2 cellular contexts compared by ENCODE assay signal in the genomic region with DNA sequence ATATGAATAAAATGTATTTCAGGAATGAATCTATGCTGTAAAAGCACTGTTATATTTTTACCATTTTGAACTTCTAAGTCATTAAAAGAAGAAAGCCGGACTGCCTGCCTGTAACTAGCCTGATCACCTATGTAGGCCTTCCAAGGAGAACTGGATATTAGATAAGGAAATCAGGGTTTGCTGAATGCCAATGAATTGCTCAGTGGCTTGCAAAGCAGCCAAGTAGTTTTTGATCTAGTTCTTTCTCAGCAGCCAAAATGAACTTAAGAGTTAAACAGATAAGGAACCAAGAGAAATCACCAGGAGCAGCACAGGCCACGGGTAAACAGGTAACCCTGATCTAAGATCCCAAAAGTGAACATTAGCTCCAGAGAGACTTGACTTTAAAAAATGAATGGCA.
TF ChIP-seq lines count a peak whose summit lies in the region.

No MANE protein-coding gene starts in this region.

TF ChIP-seq in SK-N-SH, 30 proteins besides CTCF, POLR2A, EP300 and RAD21 (continued from another document):
- TF ChIP-seq, protein P1, sequence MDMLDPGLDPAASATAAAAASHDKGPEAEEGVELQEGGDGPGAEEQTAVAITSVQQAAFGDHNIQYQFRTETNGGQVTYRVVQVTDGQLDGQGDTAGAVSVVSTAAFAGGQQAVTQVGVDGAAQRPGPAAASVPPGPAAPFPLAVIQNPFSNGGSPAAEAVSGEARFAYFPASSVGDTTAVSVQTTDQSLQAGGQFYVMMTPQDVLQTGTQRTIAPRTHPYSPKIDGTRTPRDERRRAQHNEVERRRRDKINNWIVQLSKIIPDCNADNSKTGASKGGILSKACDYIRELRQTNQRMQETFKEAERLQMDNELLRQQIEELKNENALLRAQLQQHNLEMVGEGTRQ (IDR thresholded peaks at IDR 0.05; ENCODE audit: borderline replicate concordance, low read depth, low read length): no peak
- TF ChIP-seq SIN3A (IDR thresholded peaks at IDR 0.05; ENCODE audit: borderline replicate concordance, low read depth, low read length) (no peak), RFX5 (IDR thresholded peaks at IDR 0.05; ENCODE audit: low read length) (no peak), JUND (IDR thresholded peaks at IDR 0.05) (no peak), POLR2AphosphoS5 (IDR thresholded peaks at IDR 0.05; ENCODE audit: low read depth, low read length) (no peak), GATA2 (CRISPR knock-in tag; IDR thresholded peaks at IDR 0.05) (no peak), MXI1 (IDR thresholded peaks at IDR 0.05; ENCODE audit: low read depth, low read length) (no peak), SMC3 (IDR thresholded peaks at IDR 0.05; ENCODE audit: low read depth, low read length) (no peak), TAF1 (IDR thresholded peaks at IDR 0.05; ENCODE audit: borderline replicate concordance, low read depth, low read length) (no peak), ELF1 (IDR thresholded peaks at IDR 0.05) (no peak), RXRA (IDR thresholded peaks at IDR 0.05; ENCODE audit: borderline replicate concordance, low read depth) (no peak), YY1 (IDR thresholded peaks at IDR 0.05; ENCODE audit: low read depth) (no peak), FOXM1 (IDR thresholded peaks at IDR 0.05; ENCODE audit: low read depth) (no peak), RCOR1 (IDR thresholded peaks at IDR 0.05; ENCODE audit: low read length) (no peak), GABPA (IDR thresholded peaks at IDR 0.05; ENCODE audit: low read depth) (no peak)
- TF ChIP-seq, protein P2, sequence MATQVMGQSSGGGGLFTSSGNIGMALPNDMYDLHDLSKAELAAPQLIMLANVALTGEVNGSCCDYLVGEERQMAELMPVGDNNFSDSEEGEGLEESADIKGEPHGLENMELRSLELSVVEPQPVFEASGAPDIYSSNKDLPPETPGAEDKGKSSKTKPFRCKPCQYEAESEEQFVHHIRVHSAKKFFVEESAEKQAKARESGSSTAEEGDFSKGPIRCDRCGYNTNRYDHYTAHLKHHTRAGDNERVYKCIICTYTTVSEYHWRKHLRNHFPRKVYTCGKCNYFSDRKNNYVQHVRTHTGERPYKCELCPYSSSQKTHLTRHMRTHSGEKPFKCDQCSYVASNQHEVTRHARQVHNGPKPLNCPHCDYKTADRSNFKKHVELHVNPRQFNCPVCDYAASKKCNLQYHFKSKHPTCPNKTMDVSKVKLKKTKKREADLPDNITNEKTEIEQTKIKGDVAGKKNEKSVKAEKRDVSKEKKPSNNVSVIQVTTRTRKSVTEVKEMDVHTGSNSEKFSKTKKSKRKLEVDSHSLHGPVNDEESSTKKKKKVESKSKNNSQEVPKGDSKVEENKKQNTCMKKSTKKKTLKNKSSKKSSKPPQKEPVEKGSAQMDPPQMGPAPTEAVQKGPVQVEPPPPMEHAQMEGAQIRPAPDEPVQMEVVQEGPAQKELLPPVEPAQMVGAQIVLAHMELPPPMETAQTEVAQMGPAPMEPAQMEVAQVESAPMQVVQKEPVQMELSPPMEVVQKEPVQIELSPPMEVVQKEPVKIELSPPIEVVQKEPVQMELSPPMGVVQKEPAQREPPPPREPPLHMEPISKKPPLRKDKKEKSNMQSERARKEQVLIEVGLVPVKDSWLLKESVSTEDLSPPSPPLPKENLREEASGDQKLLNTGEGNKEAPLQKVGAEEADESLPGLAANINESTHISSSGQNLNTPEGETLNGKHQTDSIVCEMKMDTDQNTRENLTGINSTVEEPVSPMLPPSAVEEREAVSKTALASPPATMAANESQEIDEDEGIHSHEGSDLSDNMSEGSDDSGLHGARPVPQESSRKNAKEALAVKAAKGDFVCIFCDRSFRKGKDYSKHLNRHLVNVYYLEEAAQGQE (IDR thresholded peaks at IDR 0.05; ENCODE audit: low read depth, low read length): no peak
- TF ChIP-seq, protein P3, sequence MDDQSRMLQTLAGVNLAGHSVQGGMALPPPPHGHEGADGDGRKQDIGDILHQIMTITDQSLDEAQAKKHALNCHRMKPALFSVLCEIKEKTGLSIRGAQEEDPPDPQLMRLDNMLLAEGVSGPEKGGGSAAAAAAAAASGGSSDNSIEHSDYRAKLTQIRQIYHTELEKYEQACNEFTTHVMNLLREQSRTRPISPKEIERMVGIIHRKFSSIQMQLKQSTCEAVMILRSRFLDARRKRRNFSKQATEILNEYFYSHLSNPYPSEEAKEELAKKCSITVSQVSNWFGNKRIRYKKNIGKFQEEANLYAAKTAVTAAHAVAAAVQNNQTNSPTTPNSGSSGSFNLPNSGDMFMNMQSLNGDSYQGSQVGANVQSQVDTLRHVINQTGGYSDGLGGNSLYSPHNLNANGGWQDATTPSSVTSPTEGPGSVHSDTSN (IDR thresholded peaks at IDR 0.05): no peak
- TF ChIP-seq, protein P4, sequence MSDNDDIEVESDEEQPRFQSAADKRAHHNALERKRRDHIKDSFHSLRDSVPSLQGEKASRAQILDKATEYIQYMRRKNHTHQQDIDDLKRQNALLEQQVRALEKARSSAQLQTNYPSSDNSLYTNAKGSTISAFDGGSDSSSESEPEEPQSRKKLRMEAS (IDR thresholded peaks at IDR 0.05; ENCODE audit: low read depth): no peak
- TF ChIP-seq, protein P5, sequence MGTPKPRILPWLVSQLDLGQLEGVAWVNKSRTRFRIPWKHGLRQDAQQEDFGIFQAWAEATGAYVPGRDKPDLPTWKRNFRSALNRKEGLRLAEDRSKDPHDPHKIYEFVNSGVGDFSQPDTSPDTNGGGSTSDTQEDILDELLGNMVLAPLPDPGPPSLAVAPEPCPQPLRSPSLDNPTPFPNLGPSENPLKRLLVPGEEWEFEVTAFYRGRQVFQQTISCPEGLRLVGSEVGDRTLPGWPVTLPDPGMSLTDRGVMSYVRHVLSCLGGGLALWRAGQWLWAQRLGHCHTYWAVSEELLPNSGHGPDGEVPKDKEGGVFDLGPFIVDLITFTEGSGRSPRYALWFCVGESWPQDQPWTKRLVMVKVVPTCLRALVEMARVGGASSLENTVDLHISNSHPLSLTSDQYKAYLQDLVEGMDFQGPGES (IDR thresholded peaks at IDR 0.05; ENCODE audit: low read depth, low read length): no peak

TF ChIP-seq in SK-N-SH treated with all-trans-retinoic acid at 6 μM for 48 hours, 23 proteins besides CTCF, POLR2A, EP300 and RAD21 (continued from another document):
- TF ChIP-seq ZNF70 (CRISPR knock-in tag; IDR thresholded peaks at IDR 0.05) (no peak), ZFP30 (CRISPR knock-in tag; IDR thresholded peaks at IDR 0.05) (no peak), GLIS3 (CRISPR knock-in tag; IDR thresholded peaks at IDR 0.05) (no peak), ZNF8 (CRISPR knock-in tag; IDR thresholded peaks at IDR 0.05) (no peak), SNAI2 (CRISPR knock-in tag; IDR thresholded peaks at IDR 0.05) (no peak), TCF4 (CRISPR knock-in tag; IDR thresholded peaks at IDR 0.05; ENCODE audit: borderline replicate concordance) (no peak), CSDC2 (CRISPR knock-in tag; IDR thresholded peaks at IDR 0.05) (no peak), RARB (CRISPR knock-in tag; IDR thresholded peaks at IDR 0.05) (no peak), TOX (CRISPR knock-in tag; IDR thresholded peaks at IDR 0.05; ENCODE audit: borderline replicate concordance) (no peak)
- TF ChIP-seq, protein P6, sequence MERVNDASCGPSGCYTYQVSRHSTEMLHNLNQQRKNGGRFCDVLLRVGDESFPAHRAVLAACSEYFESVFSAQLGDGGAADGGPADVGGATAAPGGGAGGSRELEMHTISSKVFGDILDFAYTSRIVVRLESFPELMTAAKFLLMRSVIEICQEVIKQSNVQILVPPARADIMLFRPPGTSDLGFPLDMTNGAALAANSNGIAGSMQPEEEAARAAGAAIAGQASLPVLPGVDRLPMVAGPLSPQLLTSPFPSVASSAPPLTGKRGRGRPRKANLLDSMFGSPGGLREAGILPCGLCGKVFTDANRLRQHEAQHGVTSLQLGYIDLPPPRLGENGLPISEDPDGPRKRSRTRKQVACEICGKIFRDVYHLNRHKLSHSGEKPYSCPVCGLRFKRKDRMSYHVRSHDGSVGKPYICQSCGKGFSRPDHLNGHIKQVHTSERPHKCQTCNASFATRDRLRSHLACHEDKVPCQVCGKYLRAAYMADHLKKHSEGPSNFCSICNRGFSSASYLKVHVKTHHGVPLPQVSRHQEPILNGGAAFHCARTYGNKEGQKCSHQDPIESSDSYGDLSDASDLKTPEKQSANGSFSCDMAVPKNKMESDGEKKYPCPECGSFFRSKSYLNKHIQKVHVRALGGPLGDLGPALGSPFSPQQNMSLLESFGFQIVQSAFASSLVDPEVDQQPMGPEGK (CRISPR knock-in tag; IDR thresholded peaks at IDR 0.05; ENCODE audit: borderline replicate concordance): no peak
